Comparison of ENCODE assay signal across 18 cellular contexts in the genomic region with DNA sequence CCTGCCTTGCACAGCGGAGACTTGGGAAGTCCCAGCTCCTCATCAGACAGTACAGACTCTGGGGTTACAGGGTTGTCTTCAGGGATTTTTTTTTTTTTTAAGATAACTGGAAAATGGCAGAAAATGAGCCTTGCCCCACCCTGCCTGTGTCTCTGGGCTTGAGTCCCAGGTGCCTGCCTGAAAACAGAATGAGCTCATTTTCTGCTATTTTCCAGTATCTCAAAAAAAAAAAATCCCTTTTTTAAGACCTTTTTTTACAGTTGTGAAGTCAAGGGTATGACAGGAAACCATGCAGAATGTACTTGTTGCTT. TPM values are rescaled to one million over a fixed set of nuclear protein-coding genes. Genes with fewer than 3 reads are reported as not detected.
DNase-seq lines count a peak whose midpoint lies in the region; ATAC-seq and TF ChIP-seq lines count a peak whose summit lies in the region.
"Had no signal": no experiment of that assay in that cellular context is flagged by ENCODE, and none has a peak within 500 bp of the region (broad histone marks: within the 10 kb centered on the region; RNA-seq: fewer than 3 reads in every experiment).

No MANE protein-coding gene starts in this region.

- ATAC-seq in gastrocnemius medialis (no peak), HG03196 (IDR thresholded peaks at IDR 0.05; ENCODE audit: unreplicated experiment) (no peak), omental fat pad (ENCODE audit: low FRiP score) (no peak)

- peak overlapping the region; percentile 9 for H3K4me2 ChIP-seq in KMS-11

- H3K4me1 ChIP-seq in KMS-11 (ENCODE audit: low read depth, poor library complexity, severe bottlenecking) (peaks cover 58% of the 10 kb centered on the region), colonic mucosa (peaks cover 6% of the 10 kb centered on the region), gastrocnemius medialis (peaks cover 64% of the 10 kb centered on the region in 2 donors)
- H3K4me1 ChIP-seq: BE2C, SJSA1 had no signal

- peaks cover 70% of the 10 kb centered on the region for H3K79me2 ChIP-seq in KMS-11 (ENCODE audit: insufficient read depth, low read depth)

- peak; percentile 62 for TF ChIP-seq CTCF in CD14-positive monocyte (IDR thresholded peaks at IDR 0.05)
- TF ChIP-seq CTCF in KMS-11 (conservative IDR thresholded peaks at IDR 0.05; ENCODE audit: low read depth, low read length): peak; percentile 48; the same call in 1 of the 2 replicates
- TF ChIP-seq CTCF in colonic mucosa (IDR thresholded peaks at IDR 0.05): peak; percentile 15
- peak in 1 of 5 experiments; percentile 6 for TF ChIP-seq CTCF in gastrocnemius medialis (IDR thresholded peaks at IDR 0.05 in 4 of 5, conservative IDR thresholded peaks at IDR 0.05 in 1 of 5)
- no peak for TF ChIP-seq CTCF in omental fat pad (IDR thresholded peaks at IDR 0.05)

- DNase-seq in CD14-positive monocyte (ENCODE audit: low spot score) (no peak), colonic mucosa (no peak), gastrocnemius medialis (no peak), omental fat pad (ENCODE audit: low spot score) (no peak), NCI-H2107 treated with DMSO at 0.1 percent for 48 hours (lab: John Stamatoyannopoulos, UW; ENCODE audit: unreplicated experiment) (no peak)
- DNase-seq: NCI-H1417 treated with DMSO at 0.1 percent for 48 hours, NCI-H748 treated with DMSO at 0.1 percent for 48 hours, occipital lobe had no signal

- 0 out of 2 replicates have a peak, but pooled peaks cover 3% of the 10 kb centered on the region for H4K20me1 ChIP-seq in KMS-11 (ENCODE audit: insufficient read depth)

- H3K36me3 ChIP-seq in KMS-11 (ENCODE audit: insufficient read depth): peaks cover 3% of the 10 kb centered on the region; the same call in 1 of the 2 replicates
- H3K36me3 ChIP-seq in colonic mucosa: no peaks in the 10 kb centered on the region
- H3K36me3 ChIP-seq in gastrocnemius medialis: peaks cover 0 to 4% of the 10 kb centered on the region in 2 donors
- H3K36me3 ChIP-seq: breast epithelium, transverse colon had no signal

- no peak overlapping the region for H3K4me3 ChIP-seq in KMS-11 (IDR thresholded peaks at IDR 0.05; ENCODE audit: insufficient read depth, low read depth, low read length)
- H3K4me3 ChIP-seq in colonic mucosa: no peak overlapping the region
- no peak overlapping the region for H3K4me3 ChIP-seq in gastrocnemius medialis
- H3K4me3 ChIP-seq: breast epithelium, mucosa of descending colon, SJSA1, transverse colon had no signal

- peaks cover 0 to 2% (median 2%) of the 10 kb centered on the region in 3 donors for H3K27me3 Mint-ChIP-seq in CD14-positive monocyte (ENCODE audit: low read depth in 3 of 3)
- H3K27me3 Mint-ChIP-seq: activated CD4-positive, alpha-beta memory T cell treated with anti-CD3 and anti-CD28 coated beads, Interleukin-2, amount 10 ng/mL, durations not matched to agents 7 days and 5 days had no signal

- intact Hi-C loops in CD14-positive monocyte (cut with micrococcal nuclease): loop anchor here (2.0 to 5.0 kb wide), 3 partner anchors 42 to 872 kb away; no protein-coding TSS in a partner anchor
- intact Hi-C loops in colonic mucosa (cut with DNase I): no loop called here
- intact Hi-C loops in gastrocnemius medialis (cut with DNase I; ENCODE audit: low total_unique reads): loop anchor here (5.0 kb wide), 2 partner anchors 52 to 337 kb away; partner anchors contain the start of gene POFUT2

- H3K27ac ChIP-seq in KMS-11 (peak overlapping the region; percentile 15; the same call in 1 of the 2 replicates), colonic mucosa (no peak overlapping the region), gastrocnemius medialis (peak overlapping the region; percentile 29 to 94 (median 50))
- H3K27ac ChIP-seq: SJSA1 had no signal

- H3K27me3 ChIP-seq in KMS-11 (ENCODE audit: insufficient read depth, low read depth) (no peaks in the 10 kb centered on the region), colonic mucosa (no peaks in the 10 kb centered on the region), gastrocnemius medialis (no peaks in the 10 kb centered on the region)
- H3K27me3 ChIP-seq: BE2C, breast epithelium, SJSA1, transverse colon had no signal

- no peaks in the 10 kb centered on the region for H3K4me1 Mint-ChIP-seq in CD14-positive monocyte

- peaks cover 41 to 62% of the 10 kb centered on the region in 2 donors for H3K36me3 Mint-ChIP-seq in CD14-positive monocyte

- H2AFZ ChIP-seq in KMS-11 (ENCODE audit: low read depth): no peak overlapping the region

- H3K9me3 Mint-ChIP-seq in CD14-positive monocyte: no peaks in the 10 kb centered on the region
- H3K9me3 Mint-ChIP-seq: activated CD4-positive, alpha-beta memory T cell treated with anti-CD3 and anti-CD28 coated beads, Interleukin-2, amount 10 ng/mL, durations not matched to agents 7 days and 5 days; H9 had no signal

- in situ Hi-C loops in gastrocnemius medialis (cut with MboI; ENCODE audit: low sequenced_read_pairs in 4 of 4): loop anchor here in 2 of 4 donors (5.0 to 10.0 kb wide), 2 partner anchors 95 to 182 kb away; no protein-coding TSS in a partner anchor

- TF ChIP-seq POLR2A in gastrocnemius medialis (IDR thresholded peaks at IDR 0.05): peak in 1 of 2 donors; percentile 8

- H3K9me3 ChIP-seq in colonic mucosa: no peaks in the 10 kb centered on the region
- H3K9me3 ChIP-seq in gastrocnemius medialis: no peaks in the 10 kb centered on the region
- H3K9me3 ChIP-seq: BE2C, breast epithelium, mucosa of descending colon, SJSA1, transverse colon had no signal

- no peak overlapping the region for H3K27ac Mint-ChIP-seq in CD14-positive monocyte
- H3K27ac Mint-ChIP-seq: activated CD4-positive, alpha-beta memory T cell treated with anti-CD3 and anti-CD28 coated beads, Interleukin-2, amount 10 ng/mL, durations not matched to agents 7 days and 5 days had no signal

- H3K4me3 Mint-ChIP-seq in CD14-positive monocyte: no peak overlapping the region
- H3K4me3 Mint-ChIP-seq: activated CD4-positive, alpha-beta memory T cell treated with anti-CD3 and anti-CD28 coated beads, Interleukin-2, amount 10 ng/mL, durations not matched to agents 7 days and 5 days; H9 had no signal

- H3K9ac ChIP-seq in KMS-11 (no peak overlapping the region), colonic mucosa (ENCODE audit: low read depth in 2 of 2, low read length in 2 of 2) (peak overlapping the region in 1 of 2 donors; percentile 4)

RNA-seq across cellular contexts. Expression of gene SLX9, which starts 10.1 kb away (rescaled TPM):
- polyA plus RNA-seq in CD14-positive monocyte: 1 to 10 TPM; 7.5 to 9.0 TPM
- total RNA-seq in colonic mucosa: 10 to 100 TPM; 30.6 to 50.1 TPM
- total RNA-seq in gastrocnemius medialis: 10 to 100 TPM; 23.7 to 37.6 (median 25.8) TPM
- total RNA-seq in omental fat pad: 10 to 100 TPM; 11.9 to 26.2 (median 16.1) TPM

RNA-seq across cellular contexts. Expression of gene ITGB2, which starts 29.3 kb away (rescaled TPM):
- polyA plus RNA-seq in CD14-positive monocyte: 1,000 to 10,000 TPM; 1,470 to 1,628 TPM
- total RNA-seq in colonic mucosa (10 to 100 TPM; 13.1 to 27.1 TPM), gastrocnemius medialis (10 to 100 TPM; 10.9 to 41.7 (median 27.4) TPM), omental fat pad (100 to 1,000 TPM in 3 of 4 donors, 10 to 100 TPM in 1; 98.5 to 581 (median 217) TPM)
- total RNA-seq: G401 had no signal

Comparison
In these comparisons a context has a peak if more than half of its experiments do, and no peak if none do; other contexts are left out.
1. CTCF ChIP-seq: peak in CD14-positive monocyte (single experiment), KMS-11 (single experiment) and colonic mucosa (single experiment); none in omental fat pad (0 of 3).